In genomic region chr4:152536545-152537182, GRCh38 we compare ENCODE assay signal across 8 cellular contexts. TPM values are rescaled to one million over a fixed set of nuclear protein-coding genes. Genes with fewer than 3 reads are reported as not detected.
DNase-seq lines count a peak whose midpoint lies in the region; ATAC-seq and TF ChIP-seq lines count a peak whose summit lies in the region.

No MANE protein-coding gene starts in this region.

- peak; percentile 32 for ATAC-seq in GM21737 (IDR thresholded peaks at IDR 0.05; ENCODE audit: unreplicated experiment)
- ATAC-seq in activated CD4-positive, CD25-positive, alpha-beta regulatory T cell treated with anti-CD3 and anti-CD28 coated beads, Interleukin-2, amount 50 U/mL, for 24 hours: peak; percentile 40 to 45
- peak; percentile 57 to 59 for ATAC-seq in naive B cell (ENCODE audit: low read depth in 2 of 2)

- DNase-seq in NCI-H2196 (lab: John Stamatoyannopoulos, UW; ENCODE audit: unreplicated experiment) (peak; percentile 1), NCI-H2196 treated with DMSO at 0.1 percent for 48 hours (lab: John Stamatoyannopoulos, UW; ENCODE audit: unreplicated experiment) (no peak), erythroblast (lab: John Stamatoyannopoulos, UW) (peak in 1 of 2 experiments; percentile 86), naive B cell (no peak), ureter (ENCODE audit: low spot score) (peak; percentile 59)

- H3K9me3 Mint-ChIP-seq in IgD-negative memory B cell (no peaks in the 10 kb centered on the region), naive B cell (no peaks in the 10 kb centered on the region)

- peak; percentile 52 for TF ChIP-seq POLR2A in erythroblast (IDR thresholded peaks at IDR 0.05; ENCODE audit: low read length)

- H3K27me3 Mint-ChIP-seq in IgD-negative memory B cell (no peaks in the 10 kb centered on the region), naive B cell (no peaks in the 10 kb centered on the region)

- H3K27ac Mint-ChIP-seq in IgD-negative memory B cell: peak overlapping the region; percentile 97 to 99 (median 97)
- peak overlapping the region; percentile 98 to 100 (median 99) for H3K27ac Mint-ChIP-seq in naive B cell

- peak overlapping the region; percentile 84 to 98 (median 96) for H3K4me3 Mint-ChIP-seq in IgD-negative memory B cell
- H3K4me3 Mint-ChIP-seq in naive B cell: peak overlapping the region; percentile 88 to 99 (median 96)

- H3K4me1 Mint-ChIP-seq in IgD-negative memory B cell (peaks cover 44 to 46% (median 45%) of the 10 kb centered on the region in 3 donors), naive B cell (peaks cover 45 to 50% (median 48%) of the 10 kb centered on the region in 3 donors)

- H3K36me3 Mint-ChIP-seq in IgD-negative memory B cell: peaks cover 4% of the 10 kb centered on the region
- H3K36me3 Mint-ChIP-seq in naive B cell: no peaks in the 10 kb centered on the region

RNA-seq across cellular contexts. Expression of gene FBXW7, which starts 0.8 kb away (rescaled TPM):
- polyA plus RNA-seq in IgD-negative memory B cell: 39.7 TPM
- polyA plus RNA-seq in naive B cell (ENCODE audit: low read depth in 6 of 6): 10 to 100 TPM; 35.6 to 64.2 (median 39.0) TPM
- total RNA-seq in ureter: 70.3 TPM

Comparison
In these comparisons a context has a peak if more than half of its experiments do, and no peak if none do; other contexts are left out.
1. DNase-seq: peak in NCI-H2196 (single experiment) and ureter (single experiment); none in NCI-H2196 treated with DMSO at 0.1 percent for 48 hours (single experiment) and naive B cell (single experiment).
2. Peak in every context shown above with its lines, with median percentiles within 50 percentile points of each other: ATAC-seq.